In genomic region chr11:46675288-46675851, GRCh38 we compare ENCODE assay signal across 6 cellular contexts.
DNase-seq lines count a peak whose midpoint lies in the region; ATAC-seq and TF ChIP-seq lines count a peak whose summit lies in the region.

No MANE protein-coding gene starts in this region.

- ATAC-seq in activated CD4-positive, CD25-positive, alpha-beta regulatory T cell treated with anti-CD3 and anti-CD28 coated beads, Interleukin-2, amount 50 U/mL, for 24 hours, result no peak
- ATAC-seq in GM21367 (IDR thresholded peaks at IDR 0.05; ENCODE audit: unreplicated experiment), result no peak

- H3K9me3 ChIP-seq in subcutaneous abdominal adipose tissue (ENCODE audit: control insufficient read depth in 5 of 5, low read length in 5 of 5), result no peaks in the 10 kb centered on the region

- no peak for TF ChIP-seq CTCF in foreskin fibroblast (IDR thresholded peaks at IDR 0.05; ENCODE audit: low read depth, low read length)

- DNase-seq in SKM-1 treated with dmso at 0.1 percent for 144 hours (lab: John Stamatoyannopoulos, UW; ENCODE audit: unreplicated experiment), result peak; percentile 39
- no peak for DNase-seq in SKM-1 (lab: John Stamatoyannopoulos, UW; ENCODE audit: unreplicated experiment)
- peak; percentile 64 to 84 for DNase-seq in foreskin fibroblast

- H3K27me3 ChIP-seq in subcutaneous abdominal adipose tissue (ENCODE audit: control insufficient read depth in 5 of 5, insufficient read depth in 4 of 5, low read length in 5 of 5), result no peaks in the 10 kb centered on the region

- peak overlapping the region; percentile 82 for H3K27ac ChIP-seq in subcutaneous abdominal adipose tissue (ENCODE audit: low read depth, low read length)

- peak overlapping the region in 4 of 5 donors; percentile 4 to 66 (median 57) for H3K9ac ChIP-seq in subcutaneous abdominal adipose tissue (ENCODE audit: low read length in 5 of 5)

- no peak overlapping the region for H3K4me3 ChIP-seq in foreskin fibroblast (ENCODE audit: low read depth in 1 of 2, low read length in 2 of 2)
- peak overlapping the region in 2 of 5 donors; percentile 4 to 13 for H3K4me3 ChIP-seq in subcutaneous abdominal adipose tissue (ENCODE audit: low read depth in 1 of 5, low read length in 5 of 5)

- peaks cover 3 to 61% (median 39%) of the 10 kb centered on the region in 5 donors for H3K4me1 ChIP-seq in subcutaneous abdominal adipose tissue (ENCODE audit: control insufficient read depth in 5 of 5, insufficient read depth in 5 of 5, low read length in 5 of 5)

- H3K36me3 ChIP-seq in subcutaneous abdominal adipose tissue (ENCODE audit: control insufficient read depth in 5 of 5, insufficient read depth in 5 of 5, low read length in 5 of 5), result peaks cover 0 to 73% (median 65%) of the 10 kb centered on the region in 5 donors
